ENCODE assay signal across 1 cellular context in genomic region chr22:36153756-36154155, GRCh38.
TF ChIP-seq lines count a peak whose summit lies in the region.

No MANE protein-coding gene starts in this region.

TF ChIP-seq in GM23338, 12 proteins besides CTCF, POLR2A, EP300 and RAD21 (continued from another document):
- TF ChIP-seq, protein P1, sequence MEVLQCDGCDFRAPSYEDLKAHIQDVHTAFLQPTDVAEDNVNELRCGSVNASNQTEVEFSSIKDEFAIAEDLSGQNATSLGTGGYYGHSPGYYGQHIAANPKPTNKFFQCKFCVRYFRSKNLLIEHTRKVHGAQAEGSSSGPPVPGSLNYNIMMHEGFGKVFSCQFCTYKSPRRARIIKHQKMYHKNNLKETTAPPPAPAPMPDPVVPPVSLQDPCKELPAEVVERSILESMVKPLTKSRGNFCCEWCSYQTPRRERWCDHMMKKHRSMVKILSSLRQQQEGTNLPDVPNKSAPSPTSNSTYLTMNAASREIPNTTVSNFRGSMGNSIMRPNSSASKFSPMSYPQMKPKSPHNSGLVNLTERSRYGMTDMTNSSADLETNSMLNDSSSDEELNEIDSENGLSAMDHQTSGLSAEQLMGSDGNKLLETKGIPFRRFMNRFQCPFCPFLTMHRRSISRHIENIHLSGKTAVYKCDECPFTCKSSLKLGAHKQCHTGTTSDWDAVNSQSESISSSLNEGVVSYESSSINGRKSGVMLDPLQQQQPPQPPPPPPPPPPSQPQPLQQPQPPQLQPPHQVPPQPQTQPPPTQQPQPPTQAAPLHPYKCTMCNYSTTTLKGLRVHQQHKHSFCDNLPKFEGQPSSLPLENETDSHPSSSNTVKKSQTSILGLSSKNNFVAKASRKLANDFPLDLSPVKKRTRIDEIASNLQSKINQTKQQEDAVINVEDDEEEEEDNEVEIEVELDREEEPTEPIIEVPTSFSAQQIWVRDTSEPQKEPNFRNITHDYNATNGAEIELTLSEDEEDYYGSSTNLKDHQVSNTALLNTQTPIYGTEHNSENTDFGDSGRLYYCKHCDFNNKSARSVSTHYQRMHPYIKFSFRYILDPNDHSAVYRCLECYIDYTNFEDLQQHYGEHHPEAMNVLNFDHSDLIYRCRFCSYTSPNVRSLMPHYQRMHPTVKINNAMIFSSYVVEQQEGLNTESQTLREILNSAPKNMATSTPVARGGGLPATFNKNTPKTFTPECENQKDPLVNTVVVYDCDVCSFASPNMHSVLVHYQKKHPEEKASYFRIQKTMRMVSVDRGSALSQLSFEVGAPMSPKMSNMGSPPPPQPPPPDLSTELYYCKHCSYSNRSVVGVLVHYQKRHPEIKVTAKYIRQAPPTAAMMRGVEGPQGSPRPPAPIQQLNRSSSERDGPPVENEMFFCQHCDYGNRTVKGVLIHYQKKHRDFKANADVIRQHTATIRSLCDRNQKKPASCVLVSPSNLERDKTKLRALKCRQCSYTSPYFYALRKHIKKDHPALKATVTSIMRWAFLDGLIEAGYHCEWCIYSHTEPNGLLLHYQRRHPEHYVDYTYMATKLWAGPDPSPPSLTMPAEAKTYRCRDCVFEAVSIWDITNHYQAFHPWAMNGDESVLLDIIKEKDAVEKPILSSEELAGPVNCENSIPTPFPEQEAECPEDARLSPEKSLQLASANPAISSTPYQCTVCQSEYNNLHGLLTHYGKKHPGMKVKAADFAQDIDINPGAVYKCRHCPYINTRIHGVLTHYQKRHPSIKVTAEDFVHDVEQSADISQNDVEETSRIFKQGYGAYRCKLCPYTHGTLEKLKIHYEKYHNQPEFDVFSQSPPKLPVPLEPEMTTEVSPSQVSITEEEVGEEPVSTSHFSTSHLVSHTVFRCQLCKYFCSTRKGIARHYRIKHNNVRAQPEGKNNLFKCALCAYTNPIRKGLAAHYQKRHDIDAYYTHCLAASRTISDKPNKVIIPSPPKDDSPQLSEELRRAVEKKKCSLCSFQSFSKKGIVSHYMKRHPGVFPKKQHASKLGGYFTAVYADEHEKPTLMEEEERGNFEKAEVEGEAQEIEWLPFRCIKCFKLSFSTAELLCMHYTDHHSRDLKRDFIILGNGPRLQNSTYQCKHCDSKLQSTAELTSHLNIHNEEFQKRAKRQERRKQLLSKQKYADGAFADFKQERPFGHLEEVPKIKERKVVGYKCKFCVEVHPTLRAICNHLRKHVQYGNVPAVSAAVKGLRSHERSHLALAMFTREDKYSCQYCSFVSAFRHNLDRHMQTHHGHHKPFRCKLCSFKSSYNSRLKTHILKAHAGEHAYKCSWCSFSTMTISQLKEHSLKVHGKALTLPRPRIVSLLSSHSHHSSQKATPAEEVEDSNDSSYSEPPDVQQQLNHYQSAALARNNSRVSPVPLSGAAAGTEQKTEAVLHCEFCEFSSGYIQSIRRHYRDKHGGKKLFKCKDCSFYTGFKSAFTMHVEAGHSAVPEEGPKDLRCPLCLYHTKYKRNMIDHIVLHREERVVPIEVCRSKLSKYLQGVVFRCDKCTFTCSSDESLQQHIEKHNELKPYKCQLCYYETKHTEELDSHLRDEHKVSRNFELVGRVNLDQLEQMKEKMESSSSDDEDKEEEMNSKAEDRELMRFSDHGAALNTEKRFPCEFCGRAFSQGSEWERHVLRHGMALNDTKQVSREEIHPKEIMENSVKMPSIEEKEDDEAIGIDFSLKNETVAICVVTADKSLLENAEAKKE (CRISPR knock-in tag; IDR thresholded peaks at IDR 0.05), result no peak
- TF ChIP-seq REST (IDR thresholded peaks at IDR 0.05; ENCODE audit: unreplicated experiment), result no peak
- TF ChIP-seq ZNF331 (CRISPR knock-in tag; IDR thresholded peaks at IDR 0.05; ENCODE audit: low read depth), result no peak
- no peak for TF ChIP-seq CREB1 (CRISPR knock-in tag; IDR thresholded peaks at IDR 0.05; ENCODE audit: low read depth)
- TF ChIP-seq ZNF114 (CRISPR knock-in tag; IDR thresholded peaks at IDR 0.05), result no peak
- no peak for TF ChIP-seq ETS1 (IDR thresholded peaks at IDR 0.05)
- no peak for TF ChIP-seq STAT1 (IDR thresholded peaks at IDR 0.05; ENCODE audit: unreplicated experiment)
- TF ChIP-seq NANOG (IDR thresholded peaks at IDR 0.05; ENCODE audit: borderline replicate concordance), result no peak
- TF ChIP-seq EZH2phosphoT487 (IDR thresholded peaks at IDR 0.05; ENCODE audit: unreplicated experiment), result no peak
- no peak for TF ChIP-seq POLR2AphosphoS5 (IDR thresholded peaks at IDR 0.05; ENCODE audit: low read depth)
